In genomic region chr9:130441031-130441430, GRCh38 we compare ENCODE assay signal across 8 cellular contexts. TPM values are rescaled to one million over a fixed set of nuclear protein-coding genes. Genes with fewer than 3 reads are reported as not detected.
"Had no signal": no experiment of that assay in that cellular context is flagged by ENCODE, and none has a peak within 500 bp of the region (broad histone marks: within the 10 kb centered on the region; RNA-seq: fewer than 3 reads in every experiment).

No MANE protein-coding gene starts in this region.

- H3K4me2 ChIP-seq: KMS-11 had no signal

- H3K27ac Mint-ChIP-seq: IgD-negative memory B cell had no signal

- ATAC-seq: HepG2 had no signal

- H3K4me1 Mint-ChIP-seq: IgD-negative memory B cell had no signal

- H3K27ac ChIP-seq: HL-60, KMS-11 had no signal

- H3K4me3 Mint-ChIP-seq: IgD-negative memory B cell had no signal

- H3K9ac ChIP-seq: KMS-11 had no signal

- DNase-seq: IMR-90, KBM-7, KG1 had no signal

- FAIRE-seq: HepG2, HTR-8/SVneo had no signal

RNA-seq across cellular contexts. Expression of gene ASS1, which starts 3.7 kb away (rescaled TPM):
- polyA plus RNA-seq: IgD-negative memory B cell had no signal
